23 cellular contexts compared by ENCODE assay signal in the genomic region with DNA sequence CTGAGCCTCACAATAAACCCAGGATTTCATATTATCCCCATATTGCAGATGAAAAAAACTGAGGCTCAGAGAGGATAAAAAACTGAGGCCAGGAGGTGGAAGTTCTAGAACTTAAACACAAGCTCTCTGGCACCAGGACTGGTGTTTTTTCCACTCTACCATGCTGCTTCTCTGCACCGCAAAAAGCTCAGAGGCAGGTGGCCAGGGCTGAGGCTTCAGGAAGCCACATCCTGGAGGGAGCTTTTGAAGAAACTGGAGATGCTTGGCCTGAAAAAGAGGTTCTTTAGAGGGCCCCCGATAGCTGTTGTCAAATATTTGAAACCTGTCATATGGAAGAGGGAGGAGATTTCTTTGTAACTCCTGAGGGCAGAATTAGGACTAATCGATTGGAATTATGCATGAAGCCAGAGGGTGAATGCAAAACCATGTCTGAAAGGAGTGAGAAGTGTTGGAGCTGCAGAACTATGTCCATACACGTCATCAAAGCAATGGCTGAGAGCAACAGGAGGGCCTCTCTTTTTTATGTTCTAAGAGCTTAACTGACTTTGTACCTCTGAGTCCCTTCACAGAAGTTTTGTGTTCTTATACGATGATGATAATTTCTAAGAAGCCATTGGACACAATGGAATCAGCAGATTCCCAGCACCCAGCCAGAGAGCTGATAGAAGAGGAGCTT.
DNase-seq lines count a peak whose midpoint lies in the region; ATAC-seq and TF ChIP-seq lines count a peak whose summit lies in the region.
"Had no signal": no experiment of that assay in that cellular context is flagged by ENCODE, and none has a peak within 500 bp of the region (broad histone marks: within the 10 kb centered on the region; RNA-seq: fewer than 3 reads in every experiment).

No MANE protein-coding gene starts in this region.

- no peaks in the 10 kb centered on the region for H3K27me3 ChIP-seq in CD4-positive, alpha-beta T cell (ENCODE audit: control insufficient read depth, insufficient read depth, low read length)
- no peaks in the 10 kb centered on the region for H3K27me3 ChIP-seq in BE2C
- H3K27me3 ChIP-seq: Peyer's patch, transverse colon had no signal

- H3K27ac Mint-ChIP-seq in activated CD4-positive, alpha-beta T cell treated with anti-CD3 and anti-CD28 coated beads, Interleukin-2, amount 10 ng/mL, durations not matched to agents 7 days and 5 days = peak overlapping the region; percentile 84
- peak overlapping the region; percentile 36 for H3K27ac Mint-ChIP-seq in CD4-positive, alpha-beta T cell
- H3K27ac Mint-ChIP-seq in T-cell = peak overlapping the region; percentile 55 to 77
- peak overlapping the region; percentile 72 for H3K27ac Mint-ChIP-seq in activated naive CD8-positive, alpha-beta T cell treated with anti-CD3 and anti-CD28 coated beads for 36 hours
- H3K27ac Mint-ChIP-seq: WTC11 had no signal

- H3K9me3 ChIP-seq in CD4-positive, alpha-beta T cell (ENCODE audit: control insufficient read depth, low read length) = no peaks in the 10 kb centered on the region
- H3K9me3 ChIP-seq in BE2C = no peaks in the 10 kb centered on the region
- H3K9me3 ChIP-seq: left ventricle myocardium inferior, Peyer's patch, transverse colon had no signal

- CTCF ChIA-PET in activated CD4-positive, alpha-beta T cell treated with anti-CD3 and anti-CD28 coated beads, Interleukin-2, amount 10 ng/mL, durations not matched to agents 7 days and 5 days (lab: Charles Lee) = interaction anchor here (0.9 to 2.0 kb wide), 3 partner anchors 12 to 18 kb away, joined by 4 to 8 read pairs (median 5); no protein-coding TSS in a partner anchor
- CTCF ChIA-PET in CD4-positive, alpha-beta T cell (lab: Charles Lee) = interaction anchor here (2.6 kb wide), 1 partner anchor 36 kb away, joined by 11 read pairs; no protein-coding TSS in a partner anchor
- CTCF ChIA-PET in T-cell (lab: Charles Lee) = interaction anchor here in 1 of 2 donors (1.0 to 1.2 kb wide), 2 partner anchors 14 to 36 kb away, joined by 3 to 6 read pairs; no protein-coding TSS in a partner anchor

- H3K36me3 Mint-ChIP-seq in activated CD4-positive, alpha-beta T cell treated with anti-CD3 and anti-CD28 coated beads, Interleukin-2, amount 10 ng/mL, durations not matched to agents 7 days and 5 days (ENCODE audit: low read depth) = peaks cover 54% of the 10 kb centered on the region
- H3K36me3 Mint-ChIP-seq in CD4-positive, alpha-beta T cell (ENCODE audit: low read depth) = peaks cover 4% of the 10 kb centered on the region
- no peaks in the 10 kb centered on the region for H3K36me3 Mint-ChIP-seq in T-cell
- peaks cover 13% of the 10 kb centered on the region for H3K36me3 Mint-ChIP-seq in activated naive CD8-positive, alpha-beta T cell treated with anti-CD3 and anti-CD28 coated beads for 36 hours
- H3K36me3 Mint-ChIP-seq: brain had no signal

- no peaks in the 10 kb centered on the region for H3K27me3 Mint-ChIP-seq in activated CD4-positive, alpha-beta T cell treated with anti-CD3 and anti-CD28 coated beads, Interleukin-2, amount 10 ng/mL, durations not matched to agents 7 days and 5 days
- H3K27me3 Mint-ChIP-seq in CD4-positive, alpha-beta T cell = no peaks in the 10 kb centered on the region
- H3K27me3 Mint-ChIP-seq in T-cell = no peaks in the 10 kb centered on the region
- H3K27me3 Mint-ChIP-seq in activated naive CD8-positive, alpha-beta T cell treated with anti-CD3 and anti-CD28 coated beads for 36 hours = no peaks in the 10 kb centered on the region

- TF ChIP-seq CTCF in CD4-positive, alpha-beta T cell (IDR thresholded peaks at IDR 0.05) = no peak
- no peak for TF ChIP-seq CTCF in BE2C (IDR thresholded peaks at IDR 0.05; ENCODE audit: low read depth, low read length)

- peaks cover 64% of the 10 kb centered on the region for H3K4me1 Mint-ChIP-seq in activated CD4-positive, alpha-beta T cell treated with anti-CD3 and anti-CD28 coated beads, Interleukin-2, amount 10 ng/mL, durations not matched to agents 7 days and 5 days
- H3K4me1 Mint-ChIP-seq in CD4-positive, alpha-beta T cell (ENCODE audit: low read depth) = peaks cover 67% of the 10 kb centered on the region
- peaks cover 66 to 71% (median 67%) of the 10 kb centered on the region in 3 donors for H3K4me1 Mint-ChIP-seq in T-cell
- peaks cover 48% of the 10 kb centered on the region for H3K4me1 Mint-ChIP-seq in activated naive CD8-positive, alpha-beta T cell treated with anti-CD3 and anti-CD28 coated beads for 36 hours
- H3K4me1 Mint-ChIP-seq: WTC11 had no signal

- intact Hi-C loops in CD4-positive, alpha-beta T cell (cut with DNase I, micrococcal nuclease) = loop anchor here in 1 of 2 experiments (2.0 kb wide), 1 partner anchor 14 kb away; no protein-coding TSS in a partner anchor

- H3K36me3 ChIP-seq in BE2C = no peaks in the 10 kb centered on the region
- H3K36me3 ChIP-seq: left ventricle myocardium inferior, Peyer's patch, transverse colon had no signal

- H3K4me1 ChIP-seq in BE2C = no peaks in the 10 kb centered on the region
- H3K4me1 ChIP-seq: left ventricle myocardium inferior, Peyer's patch, transverse colon had no signal

- POLR2A ChIA-PET in activated CD4-positive, alpha-beta T cell treated with anti-CD3 and anti-CD28 coated beads, Interleukin-2, amount 10 ng/mL, durations not matched to agents 7 days and 5 days (lab: Charles Lee) = interaction anchor here (0.6 to 0.7 kb wide), 2 partner anchors 9 to 90 kb away, joined by 3 to 4 read pairs; no protein-coding TSS in a partner anchor
- POLR2A ChIA-PET in CD4-positive, alpha-beta T cell (lab: Charles Lee) = interaction anchor here (0.5 to 2.5 kb wide), 11 partner anchors 9 to 580 kb away, joined by 3 to 54 read pairs (median 7); no protein-coding TSS in a partner anchor
- POLR2A ChIA-PET in T-cell (lab: Charles Lee) = interaction anchor here in 1 of 2 donors (1.9 kb wide), 1 partner anchor 14 kb away, joined by 8 read pairs; no protein-coding TSS in a partner anchor

- H3K4me3 Mint-ChIP-seq in activated CD4-positive, alpha-beta T cell treated with anti-CD3 and anti-CD28 coated beads, Interleukin-2, amount 10 ng/mL, durations not matched to agents 7 days and 5 days = peak overlapping the region; percentile 8
- peak overlapping the region; percentile 40 for H3K4me3 Mint-ChIP-seq in CD4-positive, alpha-beta T cell
- peak overlapping the region in 1 of 3 donors; percentile 52 for H3K4me3 Mint-ChIP-seq in T-cell
- H3K4me3 Mint-ChIP-seq in activated naive CD8-positive, alpha-beta T cell treated with anti-CD3 and anti-CD28 coated beads for 36 hours = no peak overlapping the region
- H3K4me3 Mint-ChIP-seq: brain, WTC11 had no signal

- H3K27ac ChIP-seq in CD4-positive, alpha-beta T cell (ENCODE audit: low read depth, low read length) = no peak overlapping the region
- H3K27ac ChIP-seq: epithelial cell of prostate, left ventricle myocardium inferior, Peyer's patch, transverse colon had no signal

- peaks cover 16% of the 10 kb centered on the region for H3K9me3 Mint-ChIP-seq in activated CD4-positive, alpha-beta T cell treated with anti-CD3 and anti-CD28 coated beads, Interleukin-2, amount 10 ng/mL, durations not matched to agents 7 days and 5 days
- no peaks in the 10 kb centered on the region for H3K9me3 Mint-ChIP-seq in CD4-positive, alpha-beta T cell
- peaks cover 0 to 2% (median 0%) of the 10 kb centered on the region in 3 donors for H3K9me3 Mint-ChIP-seq in T-cell
- H3K9me3 Mint-ChIP-seq in activated naive CD8-positive, alpha-beta T cell treated with anti-CD3 and anti-CD28 coated beads for 36 hours = peaks cover 3% of the 10 kb centered on the region

- peak; percentile 77 for DNase-seq in activated CD4-positive, alpha-beta T cell treated with anti-CD3 and anti-CD28 coated beads, Interleukin-2, amount 10 ng/mL, durations not matched to agents 7 days and 5 days
- no peak for DNase-seq in activated CD4-positive, alpha-beta T cell treated with anti-CD3 and anti-CD28 coated beads for 4 hours
- DNase-seq in CD4-positive, alpha-beta T cell = peak in 4 of 10 experiments; percentile 16 to 32 (median 27)
- DNase-seq in T-cell = peak in 20 of 34 experiments; percentile 8 to 57 (median 30)
- DNase-seq in activated naive CD8-positive, alpha-beta T cell treated with anti-CD3 and anti-CD28 coated beads for 36 hours = peak; percentile 36
- no peak for DNase-seq in BE2C
- no peak for DNase-seq in stimulated activated CD4-positive, alpha-beta T cell treated with anti-CD3 and anti-CD28 coated beads, Interleukin-1b, Interleukin-23, amount 100 ng/mL, for 48 hours
- DNase-seq: activated T-cell treated with anti-CD3 and anti-CD28 coated beads, Interleukin-2, amount 50 U/mL, for 48 hours; DMS53; glutamatergic neuron; H7; left ventricle myocardium inferior; NCI-H1092 treated with DMSO at 0.1 percent for 48 hours; NCI-H1930; NCI-H526; nucleus accumbens; SHP77 treated with DMSO at 0.1 percent for 48 hours; transverse colon had no signal

- H3K4me3 ChIP-seq in BE2C (ENCODE audit: low read depth, low read length) = no peak overlapping the region
- H3K4me3 ChIP-seq: left ventricle myocardium inferior, Peyer's patch, transverse colon had no signal

- ATAC-seq in CD4-positive, alpha-beta T cell (ENCODE audit: poor library complexity) = peak; percentile 70
- peak; percentile 84 to 91 (median 90) for ATAC-seq in T-cell (replicated peaks in 1 of 4)
- ATAC-seq in GM21526 (IDR thresholded peaks at IDR 0.05; ENCODE audit: low FRiP score, unreplicated experiment) = no peak
- ATAC-seq: WTC11 had no signal

Comparison
In these comparisons a context has a peak if more than half of its experiments do, and no peak if none do; other contexts are left out.
1. DNase-seq: peak in activated CD4-positive, alpha-beta T cell treated with anti-CD3 and anti-CD28 coated beads, Interleukin-2, amount 10 ng/mL, durations not matched to agents 7 days and 5 days (single experiment), T-cell (20 of 34) and activated naive CD8-positive, alpha-beta T cell treated with anti-CD3 and anti-CD28 coated beads for 36 hours (single experiment); none in activated CD4-positive, alpha-beta T cell treated with anti-CD3 and anti-CD28 coated beads for 4 hours (0 of 2), BE2C (single experiment) and stimulated activated CD4-positive, alpha-beta T cell treated with anti-CD3 and anti-CD28 coated beads, Interleukin-1b, Interleukin-23, amount 100 ng/mL, for 48 hours (single experiment).
2. Peak in every context shown above with its lines, with median percentiles within 50 percentile points of each other: H3K27ac Mint-ChIP-seq.